ENCODE assay signal across 21 cellular contexts in the genomic region with DNA sequence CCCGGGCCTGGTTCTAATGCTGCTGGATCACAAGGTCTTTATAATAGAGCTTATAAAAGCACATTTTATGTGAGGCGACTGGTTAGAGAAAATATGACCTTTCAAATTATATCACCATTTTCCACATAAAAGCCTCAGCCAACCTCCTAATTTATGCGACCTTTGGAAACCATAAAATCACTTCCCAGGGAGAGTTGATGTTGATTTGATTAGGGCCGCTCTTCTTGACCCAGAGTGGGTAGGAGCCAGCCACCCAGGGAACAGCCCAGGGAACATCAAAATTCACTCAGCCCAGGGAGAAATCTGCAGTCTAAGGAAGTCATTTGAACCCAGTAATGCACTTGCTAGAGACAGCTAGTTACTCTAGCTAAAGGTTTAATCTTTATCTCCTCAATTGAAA.
"Had no signal": no experiment of that assay in that cellular context is flagged by ENCODE, and none has a peak within 500 bp of the region (broad histone marks: within the 10 kb centered on the region; RNA-seq: fewer than 3 reads in every experiment).

No MANE protein-coding gene starts in this region.

- H3K4me1 ChIP-seq: gastroesophageal sphincter, neural progenitor cell, parathyroid adenoma, spleen, suprapubic skin had no signal

- ATAC-seq: effector memory CD8-positive, alpha-beta T cell; esophagus mucosa; foreskin keratinocyte; gastroesophageal sphincter; heart right ventricle; naive thymus-derived CD4-positive, alpha-beta T cell; sciatic nerve; stimulated activated naive B cell treated with anti-CD40 and anti-IgM and Interleukin-4, amounts not matched to agents 10 μg/mL and 1 μg/mL and 100 μg/mL, for 72 hours had no signal

- H3K27ac ChIP-seq: epithelial cell of prostate, foreskin keratinocyte, gastroesophageal sphincter, heart right ventricle, neural progenitor cell, parathyroid adenoma, spleen, suprapubic skin had no signal

- H3K36me3 ChIP-seq: gastroesophageal sphincter, heart right ventricle, neural progenitor cell, spleen, suprapubic skin had no signal

- DNase-seq: cortex of kidney; effector memory CD8-positive, alpha-beta T cell; foreskin keratinocyte; glutamatergic neuron; heart right ventricle; hypothalamus; immature natural killer cell; islet precursor cell; kidney glomerular epithelial cell; mesenchymal stem cell; naive thymus-derived CD4-positive, alpha-beta T cell; spleen; stimulated activated CD4-positive, alpha-beta T cell treated with anti-CD3 and anti-CD28 coated beads, Interleukin-2, amount 100 ng/mL, for 48 hours; stimulated activated naive B cell treated with anti-CD40 and anti-IgM and Interleukin-4, amounts not matched to agents 10 μg/mL and 1 μg/mL and 100 μg/mL, for 72 hours had no signal

- H3K27me3 ChIP-seq: foreskin keratinocyte, gastroesophageal sphincter, heart right ventricle, neural progenitor cell, spleen, suprapubic skin had no signal

- H3K4me3 ChIP-seq: gastroesophageal sphincter, heart right ventricle, neural progenitor cell, spleen, suprapubic skin had no signal
